Comparison of ENCODE assay signal across 9 cellular contexts in the genomic region with DNA sequence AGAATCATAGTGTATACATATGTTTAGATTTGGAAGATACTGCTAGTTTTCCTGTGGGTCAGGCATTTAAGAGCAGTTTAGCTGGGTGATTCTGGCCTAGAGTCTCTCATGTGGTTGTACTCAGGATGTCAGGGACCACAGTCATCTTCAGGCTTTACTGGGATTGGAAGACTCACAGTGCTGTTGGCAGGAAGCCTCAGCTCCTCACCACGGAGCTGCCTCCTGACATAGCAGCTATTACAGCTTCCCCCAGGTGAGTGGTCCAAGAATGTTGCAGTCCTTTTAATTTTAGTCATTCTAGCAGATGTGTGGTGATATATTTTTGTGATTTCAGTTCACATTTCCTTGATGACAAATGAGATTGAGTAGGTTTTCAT. TPM values are rescaled to one million over a fixed set of nuclear protein-coding genes. Genes with fewer than 3 reads are reported as not detected.
DNase-seq lines count a peak whose midpoint lies in the region; ATAC-seq and TF ChIP-seq lines count a peak whose summit lies in the region.
"Had no signal": no experiment of that assay in that cellular context is flagged by ENCODE, and none has a peak within 500 bp of the region (broad histone marks: within the 10 kb centered on the region; RNA-seq: fewer than 3 reads in every experiment).

No MANE protein-coding gene starts in this region.

- no peaks in the 10 kb centered on the region for H3K27me3 Mint-ChIP-seq in CD4-positive, CD25-positive, alpha-beta regulatory T cell
- no peaks in the 10 kb centered on the region for H3K27me3 Mint-ChIP-seq in Calu3 (ENCODE audit: unreplicated experiment)

- DNase-seq in CD4-positive, CD25-positive, alpha-beta regulatory T cell = peak in 1 of 3 donors; percentile 55
- peak; percentile 88 for DNase-seq in GM23248
- peak; percentile 31 for DNase-seq in activated CD4-positive, alpha-beta T cell treated with anti-CD3 and anti-CD28 coated beads, Interleukin-2, amount 50 U/mL, for 1 hour
- peak; percentile 61 for DNase-seq in glomerular visceral epithelial cell (ENCODE audit: extremely low spot score)
- DNase-seq in Calu3 = no peak
- no peak for DNase-seq in medulla oblongata (ENCODE audit: extremely low spot score)
- no peak for DNase-seq in 8988T
- DNase-seq in cerebellar nuclear complex (lab: John Stamatoyannopoulos, UW) = no peak
- DNase-seq: NCI-H1417 treated with DMSO at 0.1 percent for 48 hours had no signal

- in situ Hi-C loops in GM23248 (cut with MboI) = no loop called here

- no peak overlapping the region for H3K4me2 ChIP-seq in GM23248 (ENCODE audit: unreplicated experiment)

- TF ChIP-seq CTCF in Calu3 (IDR thresholded peaks at IDR 0.05; ENCODE audit: unreplicated experiment) = no peak

- H3K27ac Mint-ChIP-seq in CD4-positive, CD25-positive, alpha-beta regulatory T cell = peak overlapping the region; percentile 34 to 90 (median 89)
- H3K27ac Mint-ChIP-seq in Calu3 (ENCODE audit: unreplicated experiment) = no peak overlapping the region

- BruUV-seq in Calu3 (replicated peaks; lab: Mats Ljungman, UMichigan) = no TSS peak

- H3K9me3 ChIP-seq in CD4-positive, CD25-positive, alpha-beta regulatory T cell (ENCODE audit: control insufficient read depth in 2 of 2, low read length in 2 of 2) = peaks cover 2 to 6% of the 10 kb centered on the region in 2 experiments
- H3K9me3 ChIP-seq in GM23248 (ENCODE audit: low read depth) = no peaks in the 10 kb centered on the region

- peak overlapping the region; percentile 30 for H3K4me3 ChIP-seq in CD4-positive, CD25-positive, alpha-beta regulatory T cell (ENCODE audit: low read depth, low read length)
- no peak overlapping the region for H3K4me3 ChIP-seq in GM23248

- peaks cover 13% of the 10 kb centered on the region for H3F3A ChIP-seq in GM23248 (ENCODE audit: insufficient read depth)

- H3K4me1 Mint-ChIP-seq in CD4-positive, CD25-positive, alpha-beta regulatory T cell = peaks cover 53 to 90% (median 80%) of the 10 kb centered on the region in 4 donors
- peaks cover 8% of the 10 kb centered on the region for H3K4me1 Mint-ChIP-seq in Calu3 (ENCODE audit: low read depth, unreplicated experiment)

- peaks cover 62% of the 10 kb centered on the region for H3K4me1 ChIP-seq in CD4-positive, CD25-positive, alpha-beta regulatory T cell (ENCODE audit: control insufficient read depth, insufficient read depth, low read length, poor library complexity, severe bottlenecking)
- peaks cover 13% of the 10 kb centered on the region for H3K4me1 ChIP-seq in GM23248 (ENCODE audit: insufficient read depth)

- peak; percentile 50 to 68 for ATAC-seq in CD4-positive, CD25-positive, alpha-beta regulatory T cell (ENCODE audit: low read depth in 2 of 2)

- H3K36me3 ChIP-seq in CD4-positive, CD25-positive, alpha-beta regulatory T cell (ENCODE audit: control insufficient read depth, insufficient read depth, low read length) = peaks cover 2% of the 10 kb centered on the region
- H3K36me3 ChIP-seq in GM23248 (ENCODE audit: low read depth) = no peaks in the 10 kb centered on the region

- peaks cover 6% of the 10 kb centered on the region; the same call in 1 of the 2 replicates for H3K79me2 ChIP-seq in GM23248 (ENCODE audit: insufficient read depth)

- CTCF ChIA-PET in Calu3 (lab: Charles Lee) = no interaction called here

- no peaks in the 10 kb centered on the region for H3K27me3 ChIP-seq in CD4-positive, CD25-positive, alpha-beta regulatory T cell (ENCODE audit: control insufficient read depth, insufficient read depth, low read length)
- H3K27me3 ChIP-seq in GM23248 (replicated peaks; ENCODE audit: insufficient read depth) = no peaks in the 10 kb centered on the region

- peak overlapping the region in 3 of 4 donors; percentile 26 to 57 (median 47) for H3K4me3 Mint-ChIP-seq in CD4-positive, CD25-positive, alpha-beta regulatory T cell
- no peak overlapping the region for H3K4me3 Mint-ChIP-seq in Calu3 (ENCODE audit: low read depth, unreplicated experiment)

- peak overlapping the region; percentile 58 for H3K27ac ChIP-seq in CD4-positive, CD25-positive, alpha-beta regulatory T cell (ENCODE audit: insufficient read depth, low read length, poor library complexity, severe bottlenecking)
- H3K27ac ChIP-seq in GM23248 = 0 out of 2 replicates have a peak overlapping the region, but pooled peaks have one; percentile 7

- H4K20me1 ChIP-seq in GM23248 (ENCODE audit: insufficient read depth) = 0 out of 2 replicates have a peak, but pooled peaks cover 3% of the 10 kb centered on the region

- H3K36me3 Mint-ChIP-seq in CD4-positive, CD25-positive, alpha-beta regulatory T cell = peaks cover 38% of the 10 kb centered on the region
- peaks cover 5% of the 10 kb centered on the region for H3K36me3 Mint-ChIP-seq in Calu3 (ENCODE audit: insufficient read depth, unreplicated experiment)

- intact Hi-C loops in Calu3 (cut with micrococcal nuclease; ENCODE audit: unreplicated experiment) = no loop called here

- 0 to 4% methylated on average over 1 of the region's 1 CpG for WGBS in GM23248 (ENCODE audit: low coverage in 1 of 2, low lambda C conversion rate in 2 of 2, missing lambda C conversion rate in 2 of 2), 2 experiments

- H2AFZ ChIP-seq in GM23248 = no peak overlapping the region

- H3K9me2 ChIP-seq in GM23248 (ENCODE audit: insufficient read depth) = no peaks in the 10 kb centered on the region

- no peak overlapping the region for H3K9ac ChIP-seq in GM23248

- H3K9me3 Mint-ChIP-seq in CD4-positive, CD25-positive, alpha-beta regulatory T cell = peaks cover 0 to 3% (median 0%) of the 10 kb centered on the region in 7 donors
- no peaks in the 10 kb centered on the region for H3K9me3 Mint-ChIP-seq in Calu3 (ENCODE audit: low read depth, unreplicated experiment)

RNA-seq across cellular contexts. Expression of a gene that starts 16.9 kb away (rescaled TPM):
- 8.6 TPM for total RNA-seq in CD4-positive, CD25-positive, alpha-beta regulatory T cell
- 10 to 100 TPM in 2 of 4 donors, 1 to 10 TPM in 2; 6.1 to 22.6 (median 10.5) TPM for polyA plus RNA-seq in CD4-positive, CD25-positive, alpha-beta regulatory T cell
- total RNA-seq in GM23248 (2014; rRNA removed; shearing (Covaris generic)) = not detected in 2 replicates
- polyA plus RNA-seq in GM23248 (2016; fragmentation: Nextera tagmentation; extraction: Ambion mirVana) = 0.22 and 0.46 TPM in 2 replicates
- not detected in 2 replicates for total RNA-seq in Calu3 (2022)

RNA-seq across cellular contexts. Expression of a gene that starts 32.1 kb away (rescaled TPM):
- total RNA-seq in CD4-positive, CD25-positive, alpha-beta regulatory T cell = 206 TPM
- 100 to 1,000 TPM; 262 to 418 (median 324) TPM for polyA plus RNA-seq in CD4-positive, CD25-positive, alpha-beta regulatory T cell
- not detected in 2 replicates for total RNA-seq in GM23248 (2014; rRNA removed; shearing (Covaris generic))
- 0.25 and 0.33 TPM in 2 replicates for polyA plus RNA-seq in GM23248 (2016; fragmentation: Nextera tagmentation; extraction: Ambion mirVana)
- total RNA-seq in Calu3 (2022) = not detected in 2 replicates

Comparison
In these comparisons a context has a peak if more than half of its experiments do, and no peak if none do; other contexts are left out.
1. DNase-seq: peak in GM23248 (single experiment), activated CD4-positive, alpha-beta T cell treated with anti-CD3 and anti-CD28 coated beads, Interleukin-2, amount 50 U/mL, for 1 hour (single experiment) and glomerular visceral epithelial cell (single experiment); none in Calu3 (single experiment), medulla oblongata (single experiment), 8988T (single experiment) and cerebellar nuclear complex (0 of 2).
2. RNA of a gene that starts 32.1 kb away (total RNA-seq): 206 TPM in CD4-positive, CD25-positive, alpha-beta regulatory T cell (single experiment); not detected in GM23248 and not detected in Calu3; every median in the first group is over 100 times any median in the second.